In the genomic region with DNA sequence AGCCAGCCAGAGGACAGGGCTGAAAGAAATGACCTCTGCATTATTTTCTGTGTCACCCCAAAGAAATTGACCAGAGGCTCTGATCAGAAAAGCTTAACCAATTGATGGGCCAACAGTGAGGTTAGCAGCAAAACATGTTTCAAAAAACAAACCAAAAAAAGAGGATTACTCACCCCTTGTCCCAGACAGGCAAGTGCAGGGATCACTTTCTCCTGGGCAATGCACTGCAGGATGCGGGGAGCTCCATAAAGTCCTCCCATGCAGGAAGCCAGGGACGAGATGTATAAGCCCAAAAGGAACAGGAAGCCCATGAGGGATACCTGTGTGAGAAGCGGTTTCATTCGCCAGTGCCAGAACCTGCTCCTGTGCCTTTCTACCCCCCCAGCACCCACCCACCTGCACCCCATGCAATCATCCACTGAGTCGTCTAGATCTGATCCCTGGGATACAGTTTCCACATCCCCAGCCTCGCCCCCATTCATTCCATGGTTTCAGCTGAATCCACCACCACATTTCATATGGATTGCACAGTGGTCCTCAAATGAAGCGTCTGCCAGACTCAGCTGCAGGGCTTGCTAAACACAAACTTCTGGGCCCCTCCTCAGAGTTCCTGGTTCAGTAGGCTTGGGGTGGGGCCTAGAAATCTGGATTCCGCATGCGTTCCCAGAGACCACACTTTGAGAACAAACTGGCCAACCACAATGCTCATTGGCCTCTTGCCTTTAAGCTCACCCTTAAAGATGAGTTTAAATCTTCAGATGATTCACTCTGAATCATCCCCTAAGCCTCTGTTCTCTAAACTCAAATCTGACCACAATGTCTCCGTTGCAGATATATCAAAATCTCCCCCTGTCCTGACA, we compare ENCODE assay signal across 10 cellular contexts. TPM values are rescaled to one million over a fixed set of nuclear protein-coding genes. Genes with fewer than 3 reads are reported as not detected.
A peak's percentile ranks its signal among the peaks of the same experiment; 100 is the strongest.
DNase-seq lines count a peak whose midpoint lies in the region; ATAC-seq and TF ChIP-seq lines count a peak whose summit lies in the region.
"Had no signal": no experiment of that assay in that cellular context is flagged by ENCODE, and none has a peak within 500 bp of the region (broad histone marks: within the 10 kb centered on the region; RNA-seq: fewer than 3 reads in every experiment).

No MANE protein-coding gene starts in this region.

- DNase-seq in AG08396 (ENCODE audit: low spot score): peak; percentile 67
- DNase-seq in HFFc6: peak; percentile 90
- DNase-seq in activated B cell treated with CpG ODN at 0.5 μM for 24 hours: no peak
- peak; percentile 71 for DNase-seq in foreskin melanocyte
- DNase-seq in caudate nucleus (lab: John Stamatoyannopoulos, UW): no peak
- DNase-seq in CD14-positive monocyte (ENCODE audit: low spot score): no peak
- DNase-seq: upper lobe of left lung had no signal

- peak; percentile 75 for ATAC-seq in activated B cell treated with CpG ODN at 0.5 μM for 24 hours (ENCODE audit: low read depth)
- ATAC-seq in GM21526 (IDR thresholded peaks at IDR 0.05; ENCODE audit: low FRiP score, unreplicated experiment): no peak
- no peak for ATAC-seq in HG03354 (IDR thresholded peaks at IDR 0.05; ENCODE audit: poor library complexity, severe bottlenecking, unreplicated experiment)
- ATAC-seq: sciatic nerve had no signal

- H3K27ac ChIP-seq in caudate nucleus (ENCODE audit: low read depth, low read length): no peak overlapping the region
- H3K27ac ChIP-seq: upper lobe of left lung had no signal

- peak overlapping the region; percentile 39 for H3K4me3 Mint-ChIP-seq in HFFc6
- no peak overlapping the region for H3K4me3 Mint-ChIP-seq in activated B cell treated with CpG ODN at 0.5 μM for 24 hours
- H3K4me3 Mint-ChIP-seq in CD14-positive monocyte: no peak overlapping the region

- H3K27me3 Mint-ChIP-seq in HFFc6 (ENCODE audit: insufficient read depth) (peaks cover 1% of the 10 kb centered on the region), activated B cell treated with CpG ODN at 0.5 μM for 24 hours (no peaks in the 10 kb centered on the region), CD14-positive monocyte (ENCODE audit: low read depth in 3 of 3) (peaks cover 2 to 7% (median 4%) of the 10 kb centered on the region in 3 donors)

- intact Hi-C loops in activated B cell treated with CpG ODN at 0.5 μM for 24 hours (cut with micrococcal nuclease) (no loop called here), CD14-positive monocyte (cut with micrococcal nuclease) (loop anchor here in 1 of 2 donors (5.0 kb wide), 1 partner anchor 52 kb away; no protein-coding TSS in a partner anchor)

- H3K27ac Mint-ChIP-seq in HFFc6 (peak overlapping the region; percentile 77), activated B cell treated with CpG ODN at 0.5 μM for 24 hours (no peak overlapping the region), CD14-positive monocyte (peak overlapping the region in 2 of 7 donors; percentile 0 to 4)

- TF ChIP-seq CTCF in HFFc6 (IDR thresholded peaks at IDR 0.05): no peak
- TF ChIP-seq CTCF in activated B cell treated with CpG ODN at 0.5 μM for 24 hours (IDR thresholded peaks at IDR 0.05): no peak
- no peak for TF ChIP-seq CTCF in CD14-positive monocyte (IDR thresholded peaks at IDR 0.05)

- H3K4me1 Mint-ChIP-seq in HFFc6 (ENCODE audit: low read depth) (peaks cover 68% of the 10 kb centered on the region), activated B cell treated with CpG ODN at 0.5 μM for 24 hours (peaks cover 31% of the 10 kb centered on the region), CD14-positive monocyte (peaks cover 19% of the 10 kb centered on the region)

- CTCF ChIA-PET in activated B cell treated with CpG ODN at 0.5 μM for 24 hours (lab: Charles Lee): no interaction called here

- H3K9me3 Mint-ChIP-seq in HFFc6 (no peaks in the 10 kb centered on the region; the same call in 1 of the 2 replicates), activated B cell treated with CpG ODN at 0.5 μM for 24 hours (peaks cover 2% of the 10 kb centered on the region), CD14-positive monocyte (peaks cover 1 to 7% (median 6%) of the 10 kb centered on the region in 7 donors)

- POLR2A ChIA-PET in activated B cell treated with CpG ODN at 0.5 μM for 24 hours (lab: Charles Lee): interaction anchor here (0.5 to 1.8 kb wide), 2 partner anchors 10 to 333 kb away, joined by 3 to 6 read pairs; no protein-coding TSS in a partner anchor

- peaks cover 11% of the 10 kb centered on the region for H3K36me3 Mint-ChIP-seq in HFFc6 (ENCODE audit: low read depth)
- no peaks in the 10 kb centered on the region for H3K36me3 Mint-ChIP-seq in activated B cell treated with CpG ODN at 0.5 μM for 24 hours (ENCODE audit: low read depth)
- H3K36me3 Mint-ChIP-seq in CD14-positive monocyte: peaks cover 0 to 3% of the 10 kb centered on the region in 2 donors

RNA-seq across cellular contexts. Expression of gene HEG1, which starts 54.4 kb away (rescaled TPM):
- 100 to 1,000 TPM in 4 of 6 experiments, 10 to 100 TPM in 2; 88.6 to 126 (median 105) TPM for total RNA-seq in HFFc6 (2021; fragmentation: NEBNext Ultra II Directional; extraction: Animal tissue kit (Norgen Biotek cat#: 25700))
- total RNA-seq in activated B cell treated with CpG ODN at 0.5 μM for 24 hours: 6.1 and 7.2 TPM in 2 replicates
- under 1 TPM; 0.28 to 0.69 TPM for polyA plus RNA-seq in CD14-positive monocyte

Comparison
In these comparisons a context has a peak if more than half of its experiments do, and no peak if none do; other contexts are left out.
1. DNase-seq: peak in AG08396 (single experiment), HFFc6 (single experiment) and foreskin melanocyte (single experiment); none in activated B cell treated with CpG ODN at 0.5 μM for 24 hours (single experiment), caudate nucleus (0 of 61) and CD14-positive monocyte (single experiment).
2. RNA of gene HEG1, which starts 54.4 kb away (total RNA-seq): 88.6 to 126 TPM in HFFc6; 6.1 to 7.2 TPM in activated B cell treated with CpG ODN at 0.5 μM for 24 hours; every median in the first group is over 10 times any median in the second.